1 cellular context compared by ENCODE assay signal in genomic region chr20:52924411-52925271, GRCh38.
TF ChIP-seq lines count a peak whose summit lies in the region.

No MANE protein-coding gene starts in this region.

TF ChIP-seq in HepG2, 621 proteins besides CTCF, POLR2A, EP300 and RAD21 (continued from another document and continues in another):
- TF ChIP-seq ZNF318 (CRISPR knock-in tag; IDR thresholded peaks at IDR 0.05) (peak; percentile 60; the same call in 1 of the 2 replicates), ZNF704 (CRISPR knock-in tag; IDR thresholded peaks at IDR 0.05; ENCODE audit: borderline replicate concordance) (no peak), ZNF558 (CRISPR knock-in tag; IDR thresholded peaks at IDR 0.05; ENCODE audit: borderline replicate concordance) (no peak), PATZ1 (CRISPR knock-in tag; IDR thresholded peaks at IDR 0.05) (peak; percentile 47; the same call in 1 of the 2 replicates), GATA4 (IDR thresholded peaks at IDR 0.05; ENCODE audit: borderline replicate concordance, low read depth) (peak; percentile 93), FOSL1 (CRISPR knock-in tag; IDR thresholded peaks at IDR 0.05; ENCODE audit: borderline replicate concordance) (peak; percentile 94; the same call in 1 of the 2 replicates), ZNF253 (CRISPR knock-in tag; IDR thresholded peaks at IDR 0.05; ENCODE audit: borderline replicate concordance) (no peak), ELF1 (CRISPR knock-in tag; IDR thresholded peaks at IDR 0.05) (peak; percentile 51), AGO1 (IDR thresholded peaks at IDR 0.05; ENCODE audit: low read depth, low read length, poor library complexity, severe bottlenecking) (no peak), SRSF9 (IDR thresholded peaks at IDR 0.05; ENCODE audit: borderline replicate concordance, insufficient read depth, low read depth, low read length, poor library complexity, severe bottlenecking) (no peak), KAT7 (CRISPR knock-in tag; IDR thresholded peaks at IDR 0.05; ENCODE audit: borderline replicate concordance) (no peak), ZNF883 (CRISPR knock-in tag; IDR thresholded peaks at IDR 0.05; ENCODE audit: not compliant biosample characterization) (no peak), ZFP82 (CRISPR knock-in tag; IDR thresholded peaks at IDR 0.05; ENCODE audit: borderline replicate concordance) (no peak), NRL (CRISPR knock-in tag; IDR thresholded peaks at IDR 0.05; ENCODE audit: borderline replicate concordance) (no peak), FOXO4 (CRISPR knock-in tag; conservative IDR thresholded peaks at IDR 0.05) (no peak), MAFK (conservative IDR thresholded peaks at IDR 0.05 in 1 of 2, IDR thresholded peaks at IDR 0.05 in 1 of 2; ENCODE audit: low read length in 2 of 2) (peak; percentile 61 to 79), ZNF543 (CRISPR knock-in tag; IDR thresholded peaks at IDR 0.05) (peak; percentile 65; the same call in 1 of the 2 replicates), RBFOX2 (IDR thresholded peaks at IDR 0.05; ENCODE audit: low read depth, low read length) (0 out of 2 replicates have a peak, but pooled peaks have one; percentile 18), ZNF263 (CRISPR knock-in tag; IDR thresholded peaks at IDR 0.05) (no peak), ZNF577 (CRISPR knock-in tag; IDR thresholded peaks at IDR 0.05; ENCODE audit: borderline replicate concordance, low read depth) (no peak), ETV5 (CRISPR knock-in tag; IDR thresholded peaks at IDR 0.05; ENCODE audit: borderline replicate concordance) (peak; percentile 90), ZNF713 (CRISPR knock-in tag; IDR thresholded peaks at IDR 0.05) (no peak), CREM (IDR thresholded peaks at IDR 0.05) (peak; percentile 94), CREM (CRISPR knock-in tag; IDR thresholded peaks at IDR 0.05) (no peak), BRF2 (CRISPR knock-in tag; IDR thresholded peaks at IDR 0.05) (no peak), MIXL1 (CRISPR knock-in tag; IDR thresholded peaks at IDR 0.05) (peak; percentile 82), PHF8 (CRISPR knock-in tag; IDR thresholded peaks at IDR 0.05) (peak; percentile 44; the same call in 1 of the 2 replicates), CSRNP2 (CRISPR knock-in tag; conservative IDR thresholded peaks at IDR 0.05; ENCODE audit: low read depth) (no peak), ZNF446 (CRISPR knock-in tag; IDR thresholded peaks at IDR 0.05) (no peak), ZKSCAN5 (CRISPR knock-in tag; IDR thresholded peaks at IDR 0.05) (no peak), FOXA3 (CRISPR knock-in tag; IDR thresholded peaks at IDR 0.05) (peak; percentile 99), PRPF4 (IDR thresholded peaks at IDR 0.05; ENCODE audit: low read depth, low read length, poor library complexity, severe bottlenecking) (no peak), MLLT10 (CRISPR knock-in tag; IDR thresholded peaks at IDR 0.05) (no peak), TP53 (CRISPR knock-in tag; conservative IDR thresholded peaks at IDR 0.05) (no peak), KLF11 (CRISPR knock-in tag; IDR thresholded peaks at IDR 0.05) (no peak; the same call in 1 of the 2 replicates), ARID4A (CRISPR knock-in tag; IDR thresholded peaks at IDR 0.05; ENCODE audit: borderline replicate concordance) (peak; percentile 59; the same call in 1 of the 2 replicates), FOXC1 (CRISPR knock-in tag; IDR thresholded peaks at IDR 0.05; ENCODE audit: borderline replicate concordance) (no peak), HIC2 (CRISPR knock-in tag; IDR thresholded peaks at IDR 0.05; ENCODE audit: low read depth) (no peak)
